In the genomic region with DNA sequence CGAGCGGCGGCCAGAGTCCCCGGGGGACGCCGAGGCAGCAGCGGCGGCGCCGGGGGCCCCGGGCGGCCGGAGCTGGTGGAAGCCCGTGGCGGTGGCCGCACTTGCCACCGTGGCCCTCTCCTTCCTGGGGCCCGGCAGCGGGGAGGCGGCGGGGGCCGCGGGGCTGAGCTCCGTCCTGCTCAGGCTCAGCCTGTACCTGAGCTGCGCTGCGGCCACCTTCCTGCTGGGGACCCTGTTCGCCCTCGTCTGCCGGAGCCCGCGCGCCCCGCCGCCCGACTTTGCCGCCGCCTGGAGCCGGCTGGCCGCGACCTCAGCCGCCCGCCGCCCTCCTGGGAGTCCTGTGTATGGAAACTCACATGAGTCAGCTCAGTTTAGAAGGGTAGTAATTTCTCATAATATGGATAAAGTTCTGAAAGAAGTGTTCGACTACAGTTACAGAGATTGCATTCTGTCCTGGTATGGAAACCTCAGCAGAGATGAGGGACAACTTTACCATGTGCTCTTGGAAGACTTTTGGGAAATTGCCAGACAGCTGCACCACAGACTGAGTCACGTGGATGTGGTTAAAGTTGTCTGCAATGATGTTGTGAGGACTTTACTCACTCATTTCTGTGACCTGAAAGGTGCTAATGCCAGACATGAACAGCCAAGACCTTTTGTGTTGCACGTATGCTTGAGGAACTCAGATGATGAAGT, we compare ENCODE assay signal across 8 cellular contexts.
DNase-seq lines count a peak whose midpoint lies in the region; ATAC-seq and TF ChIP-seq lines count a peak whose summit lies in the region.
"Not testable (repeated sequence)": the region's sequence is repeated elsewhere in the genome, so short reads cannot be mapped to it uniquely, and the experiment has no call there.

No MANE protein-coding gene starts in this region.

- in situ Hi-C loops in Caki2 (cut with HindIII; ENCODE audit: low pct_unique_long_range_greater_than_20kb, low sequenced_read_pairs): not testable (repeated sequence)

- not testable (repeated sequence) for H3K4me3 ChIP-seq in fibroblast of mammary gland (ENCODE audit: control insufficient read depth, low read depth, low read length)
- H3K4me3 ChIP-seq in mucosa of rectum (ENCODE audit: low read length in 2 of 2): peak overlapping the region; percentile 35 to 43

- not testable (repeated sequence) for H3K36me3 ChIP-seq in mucosa of rectum (ENCODE audit: control insufficient read depth in 2 of 2, insufficient read depth in 2 of 2, low read length in 2 of 2)

- ATAC-seq in GM21528 (IDR thresholded peaks at IDR 0.05; ENCODE audit: low FRiP score, unreplicated experiment): peak; percentile 50
- ATAC-seq in HG03571 (IDR thresholded peaks at IDR 0.05; ENCODE audit: unreplicated experiment): peak; percentile 7

- peak; percentile 75 for DNase-seq in Caki2 (ENCODE audit: low read depth)
- DNase-seq in SK-N-DZ (ENCODE audit: low spot score): peak; percentile 18
- peak; percentile 30 for DNase-seq in activated gamma-delta T cell (lab: John Stamatoyannopoulos, UW)
- DNase-seq in fibroblast of mammary gland (ENCODE audit: low read depth): peak; percentile 76
- DNase-seq in stimulated activated CD8-positive, alpha-beta memory T cell treated with anti-CD3 and anti-CD28 coated beads, Interleukin-2, amount 100 ng/mL, for 1 hour (ENCODE audit: low read depth in 2 of 2): peak; percentile 3 to 23

- H3K9me3 ChIP-seq in mucosa of rectum (ENCODE audit: control insufficient read depth in 2 of 2, low read length in 2 of 2): not testable (repeated sequence)

- H3K9ac ChIP-seq in mucosa of rectum (ENCODE audit: low read depth in 1 of 2, low read length in 2 of 2): peak overlapping the region in 1 of 2 donors; percentile 65

- H3K27me3 ChIP-seq in mucosa of rectum (ENCODE audit: control insufficient read depth in 2 of 2, insufficient read depth in 2 of 2, low read length in 2 of 2): not testable (repeated sequence)

- H3K27ac ChIP-seq in mucosa of rectum (ENCODE audit: low read depth in 2 of 2, low read length in 2 of 2): peak overlapping the region; percentile 32 to 58

- not testable (repeated sequence) for H3K4me1 ChIP-seq in mucosa of rectum (ENCODE audit: control insufficient read depth in 2 of 2, insufficient read depth in 2 of 2, low read length in 2 of 2)

- not testable (repeated sequence) for TF ChIP-seq CTCF in fibroblast of mammary gland (conservative IDR thresholded peaks at IDR 0.05; ENCODE audit: control insufficient read depth, insufficient read depth, low read depth, low read length)

Comparison
In these comparisons a context has a peak if more than half of its experiments do, and no peak if none do; other contexts are left out.
1. DNase-seq: peak in every context shown above with its lines; median percentile 76 in fibroblast of mammary gland; 75 in Caki2; 30 in activated gamma-delta T cell; 18 in SK-N-DZ; 13 in stimulated activated CD8-positive, alpha-beta memory T cell treated with anti-CD3 and anti-CD28 coated beads, Interleukin-2, amount 100 ng/mL, for 1 hour.